ENCODE assay signal across 27 cellular contexts in genomic region chr20:40838516-40838915, GRCh38.
DNase-seq lines count a peak whose midpoint lies in the region; ATAC-seq and TF ChIP-seq lines count a peak whose summit lies in the region.
"Had no signal": no experiment of that assay in that cellular context is flagged by ENCODE, and none has a peak within 500 bp of the region (broad histone marks: within the 10 kb centered on the region; RNA-seq: fewer than 3 reads in every experiment).

No MANE protein-coding gene starts in this region.

- no peak for DNase-seq in left colon
- DNase-seq in mucosa of descending colon, result no peak
- no peak for DNase-seq in GM03348 (ENCODE audit: low spot score)
- DNase-seq in activated T-cell treated with anti-CD3 and anti-CD28 coated beads, Interleukin-2, amount 50 U/mL, for 1 hour, result no peak
- DNase-seq: 8988T; ACHN; AML-193; BE2C; C1 segment of cervical spinal cord; Caco-2; Calu3; CD4-positive, alpha-beta memory T cell; CD4-positive, alpha-beta T cell; CD4-positive, CD25-positive, alpha-beta regulatory T cell; CD8-positive, alpha-beta memory T cell; CD8-positive, alpha-beta T cell; COR-L47; DMS 273 treated with DMSO at 0.1 percent for 48 hours; DMS153; DMS53; DMS79; DMS79 treated with DMSO at 0.1 percent for 48 hours; DND-41; EL had no signal

- H3K4me3 ChIP-seq in mucosa of descending colon, result no peak overlapping the region
- H3K4me3 ChIP-seq: A549; BLaER1; BLaER1 treated with 17β-estradiol and CSF1 and Interleukin-3, amounts not matched to agents 10 nM and 100 nM had no signal

- H3K36me3 ChIP-seq in mucosa of descending colon (ENCODE audit: low read depth), result no peaks in the 10 kb centered on the region
- H3K36me3 ChIP-seq: BE2C; BLaER1; BLaER1 treated with 17β-estradiol and CSF1 and Interleukin-3, amounts not matched to agents 10 nM and 100 nM had no signal

- intact Hi-C loops in left colon (cut with DNase I, micrococcal nuclease) (no loop called here), mucosa of descending colon (cut with DNase I, micrococcal nuclease) (no loop called here)

- ATAC-seq in left colon (peak; percentile 66), mucosa of descending colon (peak; percentile 54)
- ATAC-seq: A549; CD8-positive, alpha-beta T cell had no signal

- TF ChIP-seq CTCF in mucosa of descending colon (IDR thresholded peaks at IDR 0.05), result no peak

- H3K4me1 ChIP-seq in mucosa of descending colon (ENCODE audit: low read depth), result no peaks in the 10 kb centered on the region
- H3K4me1 ChIP-seq: A549; BE2C; BLaER1; BLaER1 treated with 17β-estradiol and CSF1 and Interleukin-3, amounts not matched to agents 10 nM and 100 nM; Caco-2 had no signal

- no peaks in the 10 kb centered on the region for H3K9me3 ChIP-seq in mucosa of descending colon
- H3K9me3 ChIP-seq: A549, BE2C, BLaER1 had no signal
